In the genomic region with DNA sequence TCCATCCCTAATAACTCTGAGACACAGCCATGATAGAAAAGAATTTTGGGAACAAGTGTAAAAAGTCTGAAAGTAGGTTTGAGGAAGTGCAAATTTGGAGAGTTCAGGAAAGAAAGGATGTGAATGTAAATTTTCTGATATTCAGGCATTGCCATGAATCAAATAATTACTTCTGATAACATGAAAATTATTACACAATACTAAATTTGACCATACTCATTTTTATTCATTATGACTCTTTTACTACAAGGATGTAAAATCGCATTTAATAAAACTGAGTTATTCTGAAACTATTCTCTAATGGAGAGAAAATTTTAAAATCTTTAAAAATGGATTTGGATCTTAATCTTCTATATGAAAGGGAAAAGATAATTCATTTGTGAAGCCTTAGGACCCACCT, we compare ENCODE assay signal across 38 cellular contexts. TPM values are rescaled to one million over a fixed set of nuclear protein-coding genes. Genes with fewer than 3 reads are reported as not detected.
"Had no signal": no experiment of that assay in that cellular context is flagged by ENCODE, and none has a peak within 500 bp of the region (broad histone marks: within the 10 kb centered on the region; RNA-seq: fewer than 3 reads in every experiment).

No MANE protein-coding gene starts in this region.

- DNase-seq: Karpas-422, Kasumi-1, MG63, MM.1S, MV-4-11, NCI-H1048, NCI-H1092, NCI-H1092 treated with DMSO at 0.1 percent for 48 hours, NCI-H1105, NCI-H1105 treated with DMSO at 0.1 percent for 48 hours, NCI-H1417, NCI-H1417 treated with DMSO at 0.1 percent for 48 hours, NCI-H1436, NCI-H1436 treated with DMSO at 0.1 percent for 48 hours, NCI-H146, NCI-H1694, NCI-H1694 treated with DMSO at 0.1 percent for 48 hours, NCI-H187, NCI-H187 treated with DMSO at 0.1 percent for 48 hours, NCI-H1930, NCI-H2029, NCI-H2029 treated with DMSO at 0.1 percent for 48 hours, NCI-H2081, NCI-H2081 treated with DMSO at 0.1 percent for 48 hours, NCI-H2107, NCI-H2171 treated with DMSO at 0.1 percent for 48 hours, NCI-H2227 treated with DMSO at 0.1 percent for 48 hours, NCI-H226, NCI-H345, NCI-H446, NCI-H446 treated with DMSO at 0.1 percent for 48 hours, NCI-H510A, NCI-H510A treated with DMSO at 0.1 percent for 48 hours, NCI-H524 had no signal

- H3K4me3 ChIP-seq: MG63 had no signal

- H3K36me3 ChIP-seq: MG63 had no signal

- H3K9me3 ChIP-seq: MG63 had no signal

- H3K27me3 ChIP-seq: MG63 had no signal

RNA-seq across cellular contexts. Expression of gene NPY2R, which starts 33.8 kb away (rescaled TPM):
- total RNA-seq: LHCN-M2, M059J, MCF 10A, NCI-H460 had no signal
